10 cellular contexts compared by ENCODE assay signal in the genomic region with DNA sequence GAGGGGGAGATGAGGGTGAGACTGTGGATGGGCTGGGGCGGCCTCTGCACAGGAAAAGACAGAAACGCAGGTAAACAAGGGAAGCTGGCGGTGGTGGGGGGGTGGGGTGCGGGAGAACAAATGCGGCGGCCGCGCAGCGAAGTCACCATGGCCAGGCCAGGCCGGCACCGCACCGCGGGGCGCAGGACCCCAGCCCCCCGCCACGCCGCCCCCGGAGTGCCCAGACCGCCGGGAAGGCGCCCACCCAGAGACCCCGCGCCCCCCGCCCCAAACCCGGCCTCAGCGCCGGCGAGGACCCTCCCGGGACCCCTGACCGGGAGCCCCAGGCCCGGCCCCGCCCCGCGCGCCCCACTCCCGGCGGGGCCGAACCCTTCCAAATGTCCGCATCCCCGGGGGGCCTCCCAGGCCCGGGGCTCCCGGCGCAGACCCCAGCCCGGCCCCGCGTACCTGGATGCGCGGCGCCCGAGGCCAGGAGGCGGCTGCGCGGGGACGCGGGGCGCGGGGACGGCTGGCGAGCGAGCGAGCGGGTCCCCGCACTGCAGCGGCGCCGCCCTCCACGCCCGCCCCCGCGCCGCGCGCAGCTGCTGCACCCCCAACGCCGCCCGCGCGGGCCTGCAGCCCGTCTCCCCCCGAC. TPM values are rescaled to one million over a fixed set of nuclear protein-coding genes. Genes with fewer than 3 reads are reported as not detected.
DNase-seq lines count a peak whose midpoint lies in the region; FAIRE-seq lines count a peak whose summit lies in the region.
"Had no signal": no experiment of that assay in that cellular context is flagged by ENCODE, and none has a peak within 500 bp of the region (broad histone marks: within the 10 kb centered on the region; RNA-seq: fewer than 3 reads in every experiment).

No MANE protein-coding gene starts in this region.

- H3K9me3 ChIP-seq in iPS-18c (ENCODE audit: control insufficient read depth, insufficient read depth, low read length): peaks cover 2% of the 10 kb centered on the region
- H3K9me3 ChIP-seq in small intestine (ENCODE audit: control insufficient read depth, low read depth): no peaks in the 10 kb centered on the region

- WGBS in small intestine, 3 donors: 6 to 52% (median 26%) methylated on average over 15 to 80 of the region's 80 CpGs

- DNase-seq in NCI-H1417 (lab: John Stamatoyannopoulos, UW) (peak in 2 of 3 experiments; percentile 51 to 56), NCI-H1417 treated with DMSO at 0.1 percent for 48 hours (lab: John Stamatoyannopoulos, UW) (no peak), small intestine (no peak), OCI-M2 (lab: John Stamatoyannopoulos, UW; ENCODE audit: unreplicated experiment) (no peak), midbrain (lab: John Stamatoyannopoulos, UW) (no peak), amygdala (lab: John Stamatoyannopoulos, UW) (no peak)
- DNase-seq in activated naive CD4-positive, alpha-beta T cell treated with anti-CD3 and anti-CD28 coated beads, Interleukin-2, amount 50 U/mL, for 16 hours: peak; percentile 39
- DNase-seq: activated CD4-positive, alpha-beta memory T cell treated with anti-CD3 and anti-CD28 coated beads, Interleukin-2, amount 10 ng/mL, durations not matched to agents 7 days and 5 days; hippocampal formation had no signal

- no peaks in the 10 kb centered on the region for H3K4me1 ChIP-seq in small intestine (ENCODE audit: control insufficient read depth in 2 of 2, insufficient read depth in 1 of 2, low read depth in 1 of 2, low read length in 1 of 2)

- no peaks in the 10 kb centered on the region for H3K27me3 ChIP-seq in small intestine (ENCODE audit: control insufficient read depth in 2 of 2, insufficient read depth in 2 of 2, low read length in 2 of 2)

- FAIRE-seq in small intestine (lab: Jason Lieb, UNC): no peak

- H3K4me3 ChIP-seq in iPS-18c (ENCODE audit: insufficient read depth, low read depth, low read length) (peak overlapping the region; percentile 40), small intestine (ENCODE audit: low read depth in 1 of 2, low read length in 2 of 2) (peak overlapping the region; percentile 37 to 42)

- H3K36me3 ChIP-seq in small intestine (ENCODE audit: control insufficient read depth in 2 of 2, insufficient read depth in 2 of 2, low read length in 2 of 2): no peaks in the 10 kb centered on the region

- H3K27ac ChIP-seq in small intestine (ENCODE audit: low read depth in 1 of 2, low read length in 1 of 2): no peak overlapping the region

RNA-seq across cellular contexts. Expression of a gene that starts 14.4 kb away (rescaled TPM):
- polyA plus RNA-seq in small intestine: 10 to 100 TPM in 2 of 3 donors, 1 to 10 TPM in 1; 6.8 to 19.3 (median 11.6) TPM

RNA-seq across cellular contexts. Expression of a gene that starts 15.0 kb away (rescaled TPM):
- 10 to 100 TPM in 1 of 3 donors, 1 to 10 TPM in 2; 9.5 to 27.6 (median 9.6) TPM for polyA plus RNA-seq in small intestine

Comparison
In these comparisons a context has a peak if more than half of its experiments do, and no peak if none do; other contexts are left out.
1. DNase-seq: peak in NCI-H1417 (2 of 3) and activated naive CD4-positive, alpha-beta T cell treated with anti-CD3 and anti-CD28 coated beads, Interleukin-2, amount 50 U/mL, for 16 hours (single experiment); none in NCI-H1417 treated with DMSO at 0.1 percent for 48 hours (single experiment), small intestine (single experiment), OCI-M2 (single experiment), midbrain (single experiment) and amygdala (0 of 56).